Comparison of ENCODE assay signal across 25 cellular contexts in genomic region chr7:9785211-9785610, GRCh38.
DNase-seq lines count a peak whose midpoint lies in the region; ATAC-seq lines count a peak whose summit lies in the region.
"Had no signal": no experiment of that assay in that cellular context is flagged by ENCODE, and none has a peak within 500 bp of the region (broad histone marks: within the 10 kb centered on the region; RNA-seq: fewer than 3 reads in every experiment).

No MANE protein-coding gene starts in this region.

- ATAC-seq in HG03439 (IDR thresholded peaks at IDR 0.05; ENCODE audit: unreplicated experiment), result no peak
- ATAC-seq: A549; CD8-positive, alpha-beta T cell had no signal

- DNase-seq in head of caudate nucleus (peak in 29 of 42 donors; percentile 2 to 81 (median 33)), putamen (ENCODE audit: low spot score) (peak; percentile 60), NCI-H2107 treated with DMSO at 0.1 percent for 48 hours (lab: John Stamatoyannopoulos, UW; ENCODE audit: unreplicated experiment) (no peak)
- DNase-seq: 8988T; ACHN; AML-193; BE2C; C1 segment of cervical spinal cord; Caco-2; Calu3; CD4-positive, alpha-beta memory T cell; CD4-positive, alpha-beta T cell; CD4-positive, CD25-positive, alpha-beta regulatory T cell; CD8-positive, alpha-beta memory T cell; CD8-positive, alpha-beta T cell; COR-L47; DMS 273 treated with DMSO at 0.1 percent for 48 hours; DMS153; DMS53; DMS79; DMS79 treated with DMSO at 0.1 percent for 48 hours; DND-41; EL had no signal

- intact Hi-C loops in head of caudate nucleus (cut with DNase I), result no loop called here
